ENCODE assay signal across 1 cellular context in genomic region chr17:74119049-74119580, GRCh38.
TF ChIP-seq lines count a peak whose summit lies in the region.

No MANE protein-coding gene starts in this region.

TF ChIP-seq in WTC11, 78 proteins besides CTCF, POLR2A, EP300 and RAD21:
- TF ChIP-seq OVOL2 (CRISPR knock-in tag; IDR thresholded peaks at IDR 0.05; ENCODE audit: borderline replicate concordance) (no peak), TEAD4 (CRISPR knock-in tag; IDR thresholded peaks at IDR 0.05) (no peak), FOXJ3 (CRISPR knock-in tag; IDR thresholded peaks at IDR 0.05; ENCODE audit: borderline replicate concordance) (no peak), ZNF512 (CRISPR knock-in tag; IDR thresholded peaks at IDR 0.05; ENCODE audit: borderline replicate concordance) (no peak), MLX (CRISPR knock-in tag; IDR thresholded peaks at IDR 0.05) (no peak), ZSCAN18 (CRISPR knock-in tag; IDR thresholded peaks at IDR 0.05) (no peak), ZNF423 (CRISPR knock-in tag; IDR thresholded peaks at IDR 0.05) (no peak), KAT7 (CRISPR knock-in tag; IDR thresholded peaks at IDR 0.05; ENCODE audit: borderline replicate concordance) (no peak), NR3C1 (CRISPR knock-in tag; conservative IDR thresholded peaks at IDR 0.05; ENCODE audit: low read depth) (no peak), TP53 (CRISPR knock-in tag; IDR thresholded peaks at IDR 0.05) (no peak), ZNF263 (CRISPR knock-in tag; IDR thresholded peaks at IDR 0.05; ENCODE audit: low read depth) (no peak), E2F4 (CRISPR knock-in tag; IDR thresholded peaks at IDR 0.05; ENCODE audit: borderline replicate concordance, low read depth) (no peak), CBFB (CRISPR knock-in tag; IDR thresholded peaks at IDR 0.05; ENCODE audit: low read depth) (no peak), GTF2I (CRISPR knock-in tag; conservative IDR thresholded peaks at IDR 0.05) (no peak), FOXK1 (CRISPR knock-in tag; IDR thresholded peaks at IDR 0.05) (no peak)
